Comparison of ENCODE assay signal across 10 cellular contexts in the genomic region with DNA sequence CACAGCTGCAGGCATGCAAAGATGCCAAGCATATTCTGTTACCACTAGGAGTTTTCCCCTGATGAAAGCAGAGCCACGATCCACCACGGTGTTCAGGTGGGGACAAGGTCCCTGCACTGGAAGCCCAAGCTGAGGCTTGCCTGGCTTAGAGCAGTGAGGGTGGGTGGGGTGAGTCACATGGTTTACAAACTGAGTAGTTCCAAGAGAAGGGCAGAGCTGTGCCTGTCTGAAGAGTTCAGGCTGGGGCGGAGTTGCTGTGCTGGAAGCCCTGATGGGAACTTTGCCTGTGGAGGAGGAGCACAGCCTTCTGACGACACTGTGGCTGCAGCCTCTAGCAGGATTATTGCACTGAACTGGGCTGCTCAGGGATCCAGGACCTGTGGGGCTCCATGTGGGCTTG. TPM values are rescaled to one million over a fixed set of nuclear protein-coding genes. Genes with fewer than 3 reads are reported as not detected.
DNase-seq lines count a peak whose midpoint lies in the region; ATAC-seq and TF ChIP-seq lines count a peak whose summit lies in the region.
"Had no signal": no experiment of that assay in that cellular context is flagged by ENCODE, and none has a peak within 500 bp of the region (broad histone marks: within the 10 kb centered on the region; RNA-seq: fewer than 3 reads in every experiment).

No MANE protein-coding gene starts in this region.

- H3K4me3 Mint-ChIP-seq in GM23338 (no peak overlapping the region), natural killer cell (no peak overlapping the region)

- H3K27ac Mint-ChIP-seq in GM23338 (no peak overlapping the region), natural killer cell (no peak overlapping the region)

- H3K4me1 ChIP-seq in GM23338 (ENCODE audit: insufficient read depth) (no peaks in the 10 kb centered on the region), heart right ventricle (no peaks in the 10 kb centered on the region)
- H3K4me1 ChIP-seq: adrenal gland had no signal

- H3K36me3 ChIP-seq in GM23338 (ENCODE audit: insufficient read depth) (no peaks in the 10 kb centered on the region), heart right ventricle (no peaks in the 10 kb centered on the region)
- H3K36me3 ChIP-seq: adrenal gland had no signal

- H3K79me2 ChIP-seq in GM23338 (replicated peaks; ENCODE audit: insufficient read depth): no peaks in the 10 kb centered on the region

- H3K4me1 Mint-ChIP-seq in GM23338: peaks cover 5% of the 10 kb centered on the region; the same call in 2 of the 3 replicates
- H3K4me1 Mint-ChIP-seq in natural killer cell: no peaks in the 10 kb centered on the region

- H3K27me3 ChIP-seq in GM23338 (ENCODE audit: insufficient read depth): no peaks in the 10 kb centered on the region
- H3K27me3 ChIP-seq in heart right ventricle: peaks cover 0 to 22% (median 0%) of the 10 kb centered on the region in 7 donors
- H3K27me3 ChIP-seq: adrenal gland had no signal

- H3K4me3 ChIP-seq in GM23338: no peak overlapping the region
- no peak overlapping the region for H3K4me3 ChIP-seq in heart right ventricle
- H3K4me3 ChIP-seq: adrenal gland had no signal

- no peaks in the 10 kb centered on the region for H4K20me1 ChIP-seq in GM23338 (replicated peaks; ENCODE audit: insufficient read depth)

- peak; percentile 1 for DNase-seq in GM23338 (ENCODE audit: low spot score)
- peak; percentile 9 to 13 for DNase-seq in activated CD4-positive, alpha-beta T cell treated with anti-CD3 and anti-CD28 coated beads, Interleukin-2, amount 50 U/mL, for 4 hours
- peak; percentile 4 to 13 for DNase-seq in heart right ventricle
- peak; percentile 19 for DNase-seq in stimulated activated CD4-positive, alpha-beta T cell treated with anti-CD3 and anti-CD28 coated beads, Interleukin-2, amount 100 ng/mL, for 4 hours (ENCODE audit: low read depth)
- DNase-seq in natural killer cell: no peak
- DNase-seq in NCI-H2081 (lab: John Stamatoyannopoulos, UW): no peak
- no peak for DNase-seq in NCI-H345 treated with DMSO at 0.1 percent for 48 hours (lab: John Stamatoyannopoulos, UW; ENCODE audit: unreplicated experiment)

- no peaks in the 10 kb centered on the region for H3K9me2 ChIP-seq in GM23338 (ENCODE audit: insufficient read depth)

- H3K27ac ChIP-seq in GM23338 (ENCODE audit: low read depth) (no peak overlapping the region), heart right ventricle (no peak overlapping the region)
- H3K27ac ChIP-seq: adrenal gland, HL-60 had no signal

- H3K27me3 Mint-ChIP-seq in GM23338 (ENCODE audit: insufficient read depth, low read depth, poor library complexity) (peaks cover 1% of the 10 kb centered on the region), natural killer cell (ENCODE audit: low read depth in 2 of 2) (peaks cover 3 to 17% of the 10 kb centered on the region in 2 donors)

- H3F3A ChIP-seq in GM23338 (replicated peaks; ENCODE audit: low read depth): no peaks in the 10 kb centered on the region

- H2AFZ ChIP-seq in GM23338: no peak overlapping the region

- WGBS in heart right ventricle, 2 donors: 48% methylated on average over 4 of the region's 4 CpGs

- H3K9me3 ChIP-seq in heart right ventricle: no peaks in the 10 kb centered on the region
- H3K9me3 ChIP-seq: adrenal gland had no signal

- no peaks in the 10 kb centered on the region for H3K36me3 Mint-ChIP-seq in GM23338 (ENCODE audit: low read depth)
- H3K36me3 Mint-ChIP-seq in natural killer cell: no peaks in the 10 kb centered on the region

- intact Hi-C loops in heart right ventricle (cut with DNase I) (no loop called here), natural killer cell (cut with micrococcal nuclease) (no loop called here)

- TF ChIP-seq CTCF in GM23338 (conservative IDR thresholded peaks at IDR 0.05; ENCODE audit: low read depth in 2 of 2) (no peak), heart right ventricle (IDR thresholded peaks at IDR 0.05) (no peak), natural killer cell (IDR thresholded peaks at IDR 0.05) (no peak)

- no peak; the same call in 2 of the 3 replicates for ATAC-seq in GM23338
- ATAC-seq in heart right ventricle: peak in 5 of 8 donors; percentile 33 to 83 (median 61)
- ATAC-seq in natural killer cell: no peak
- no peak for ATAC-seq in HG03571 (IDR thresholded peaks at IDR 0.05; ENCODE audit: unreplicated experiment)

- H3K4me2 ChIP-seq in GM23338: no peak overlapping the region

- no peaks in the 10 kb centered on the region for H3K9me3 Mint-ChIP-seq in GM23338
- no peaks in the 10 kb centered on the region for H3K9me3 Mint-ChIP-seq in natural killer cell

TF ChIP-seq in GM23338, 12 proteins besides CTCF, POLR2A, EP300 and RAD21 (continues in another document):
- no peak for TF ChIP-seq ZNF114 (CRISPR knock-in tag; IDR thresholded peaks at IDR 0.05)
- TF ChIP-seq, protein P1, sequence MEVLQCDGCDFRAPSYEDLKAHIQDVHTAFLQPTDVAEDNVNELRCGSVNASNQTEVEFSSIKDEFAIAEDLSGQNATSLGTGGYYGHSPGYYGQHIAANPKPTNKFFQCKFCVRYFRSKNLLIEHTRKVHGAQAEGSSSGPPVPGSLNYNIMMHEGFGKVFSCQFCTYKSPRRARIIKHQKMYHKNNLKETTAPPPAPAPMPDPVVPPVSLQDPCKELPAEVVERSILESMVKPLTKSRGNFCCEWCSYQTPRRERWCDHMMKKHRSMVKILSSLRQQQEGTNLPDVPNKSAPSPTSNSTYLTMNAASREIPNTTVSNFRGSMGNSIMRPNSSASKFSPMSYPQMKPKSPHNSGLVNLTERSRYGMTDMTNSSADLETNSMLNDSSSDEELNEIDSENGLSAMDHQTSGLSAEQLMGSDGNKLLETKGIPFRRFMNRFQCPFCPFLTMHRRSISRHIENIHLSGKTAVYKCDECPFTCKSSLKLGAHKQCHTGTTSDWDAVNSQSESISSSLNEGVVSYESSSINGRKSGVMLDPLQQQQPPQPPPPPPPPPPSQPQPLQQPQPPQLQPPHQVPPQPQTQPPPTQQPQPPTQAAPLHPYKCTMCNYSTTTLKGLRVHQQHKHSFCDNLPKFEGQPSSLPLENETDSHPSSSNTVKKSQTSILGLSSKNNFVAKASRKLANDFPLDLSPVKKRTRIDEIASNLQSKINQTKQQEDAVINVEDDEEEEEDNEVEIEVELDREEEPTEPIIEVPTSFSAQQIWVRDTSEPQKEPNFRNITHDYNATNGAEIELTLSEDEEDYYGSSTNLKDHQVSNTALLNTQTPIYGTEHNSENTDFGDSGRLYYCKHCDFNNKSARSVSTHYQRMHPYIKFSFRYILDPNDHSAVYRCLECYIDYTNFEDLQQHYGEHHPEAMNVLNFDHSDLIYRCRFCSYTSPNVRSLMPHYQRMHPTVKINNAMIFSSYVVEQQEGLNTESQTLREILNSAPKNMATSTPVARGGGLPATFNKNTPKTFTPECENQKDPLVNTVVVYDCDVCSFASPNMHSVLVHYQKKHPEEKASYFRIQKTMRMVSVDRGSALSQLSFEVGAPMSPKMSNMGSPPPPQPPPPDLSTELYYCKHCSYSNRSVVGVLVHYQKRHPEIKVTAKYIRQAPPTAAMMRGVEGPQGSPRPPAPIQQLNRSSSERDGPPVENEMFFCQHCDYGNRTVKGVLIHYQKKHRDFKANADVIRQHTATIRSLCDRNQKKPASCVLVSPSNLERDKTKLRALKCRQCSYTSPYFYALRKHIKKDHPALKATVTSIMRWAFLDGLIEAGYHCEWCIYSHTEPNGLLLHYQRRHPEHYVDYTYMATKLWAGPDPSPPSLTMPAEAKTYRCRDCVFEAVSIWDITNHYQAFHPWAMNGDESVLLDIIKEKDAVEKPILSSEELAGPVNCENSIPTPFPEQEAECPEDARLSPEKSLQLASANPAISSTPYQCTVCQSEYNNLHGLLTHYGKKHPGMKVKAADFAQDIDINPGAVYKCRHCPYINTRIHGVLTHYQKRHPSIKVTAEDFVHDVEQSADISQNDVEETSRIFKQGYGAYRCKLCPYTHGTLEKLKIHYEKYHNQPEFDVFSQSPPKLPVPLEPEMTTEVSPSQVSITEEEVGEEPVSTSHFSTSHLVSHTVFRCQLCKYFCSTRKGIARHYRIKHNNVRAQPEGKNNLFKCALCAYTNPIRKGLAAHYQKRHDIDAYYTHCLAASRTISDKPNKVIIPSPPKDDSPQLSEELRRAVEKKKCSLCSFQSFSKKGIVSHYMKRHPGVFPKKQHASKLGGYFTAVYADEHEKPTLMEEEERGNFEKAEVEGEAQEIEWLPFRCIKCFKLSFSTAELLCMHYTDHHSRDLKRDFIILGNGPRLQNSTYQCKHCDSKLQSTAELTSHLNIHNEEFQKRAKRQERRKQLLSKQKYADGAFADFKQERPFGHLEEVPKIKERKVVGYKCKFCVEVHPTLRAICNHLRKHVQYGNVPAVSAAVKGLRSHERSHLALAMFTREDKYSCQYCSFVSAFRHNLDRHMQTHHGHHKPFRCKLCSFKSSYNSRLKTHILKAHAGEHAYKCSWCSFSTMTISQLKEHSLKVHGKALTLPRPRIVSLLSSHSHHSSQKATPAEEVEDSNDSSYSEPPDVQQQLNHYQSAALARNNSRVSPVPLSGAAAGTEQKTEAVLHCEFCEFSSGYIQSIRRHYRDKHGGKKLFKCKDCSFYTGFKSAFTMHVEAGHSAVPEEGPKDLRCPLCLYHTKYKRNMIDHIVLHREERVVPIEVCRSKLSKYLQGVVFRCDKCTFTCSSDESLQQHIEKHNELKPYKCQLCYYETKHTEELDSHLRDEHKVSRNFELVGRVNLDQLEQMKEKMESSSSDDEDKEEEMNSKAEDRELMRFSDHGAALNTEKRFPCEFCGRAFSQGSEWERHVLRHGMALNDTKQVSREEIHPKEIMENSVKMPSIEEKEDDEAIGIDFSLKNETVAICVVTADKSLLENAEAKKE (CRISPR knock-in tag; IDR thresholded peaks at IDR 0.05): no peak
- TF ChIP-seq CREB1 (CRISPR knock-in tag; IDR thresholded peaks at IDR 0.05; ENCODE audit: low read depth): no peak
- TF ChIP-seq NANOG (IDR thresholded peaks at IDR 0.05; ENCODE audit: borderline replicate concordance): no peak
- TF ChIP-seq, protein P2, sequence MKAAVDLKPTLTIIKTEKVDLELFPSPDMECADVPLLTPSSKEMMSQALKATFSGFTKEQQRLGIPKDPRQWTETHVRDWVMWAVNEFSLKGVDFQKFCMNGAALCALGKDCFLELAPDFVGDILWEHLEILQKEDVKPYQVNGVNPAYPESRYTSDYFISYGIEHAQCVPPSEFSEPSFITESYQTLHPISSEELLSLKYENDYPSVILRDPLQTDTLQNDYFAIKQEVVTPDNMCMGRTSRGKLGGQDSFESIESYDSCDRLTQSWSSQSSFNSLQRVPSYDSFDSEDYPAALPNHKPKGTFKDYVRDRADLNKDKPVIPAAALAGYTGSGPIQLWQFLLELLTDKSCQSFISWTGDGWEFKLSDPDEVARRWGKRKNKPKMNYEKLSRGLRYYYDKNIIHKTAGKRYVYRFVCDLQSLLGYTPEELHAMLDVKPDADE (IDR thresholded peaks at IDR 0.05): no peak

RNA-seq across cellular contexts. Expression of a gene that starts 45.5 kb away (rescaled TPM):
- total RNA-seq in GM23338 (2014; rRNA removed; shearing (Covaris generic)): not detected in 2 replicates
- polyA plus RNA-seq in GM23338 (2016; fragmentation: Nextera tagmentation; extraction: Ambion mirVana) (not detected in 2 replicates), heart right ventricle (not detected)
- total RNA-seq in heart right ventricle (not detected), natural killer cell (1 to 10 TPM in 1 of 3 donors, under 1 TPM in 2; 0.35 to 1.1 (median 0.42) TPM)

Comparison
In these comparisons a context has a peak if more than half of its experiments do, and no peak if none do; other contexts are left out.
1. ATAC-seq: peak in heart right ventricle (5 of 8); none in GM23338 (single experiment), natural killer cell (0 of 3) and HG03571 (single experiment).
2. DNase-seq: peak in GM23338 (single experiment), activated CD4-positive, alpha-beta T cell treated with anti-CD3 and anti-CD28 coated beads, Interleukin-2, amount 50 U/mL, for 4 hours (2 of 2), heart right ventricle (2 of 2) and stimulated activated CD4-positive, alpha-beta T cell treated with anti-CD3 and anti-CD28 coated beads, Interleukin-2, amount 100 ng/mL, for 4 hours (single experiment); none in natural killer cell (single experiment), NCI-H2081 (0 of 2) and NCI-H345 treated with DMSO at 0.1 percent for 48 hours (single experiment).